1 cellular context compared by ENCODE assay signal in the genomic region with DNA sequence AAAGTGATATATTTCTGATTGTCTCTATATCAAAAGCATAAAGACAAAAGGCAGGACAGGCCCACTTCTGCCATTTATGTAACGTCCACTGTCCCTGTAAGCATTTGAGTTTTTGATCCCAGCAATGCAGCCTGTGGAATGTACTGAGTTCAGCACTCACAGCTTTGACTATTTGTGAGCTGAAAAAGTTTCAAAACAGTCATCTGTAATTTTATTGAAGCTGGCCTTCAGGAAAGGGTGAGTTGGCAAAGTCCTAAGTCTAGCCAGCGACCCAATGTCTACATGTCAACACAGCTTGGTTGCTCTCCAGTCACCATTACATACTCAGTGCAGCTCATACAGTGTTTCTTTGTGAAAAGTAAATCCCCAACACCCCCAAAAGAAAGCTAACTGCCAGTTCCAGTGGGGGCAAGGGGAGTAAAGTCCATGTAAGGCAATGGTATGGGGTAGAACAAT.
A peak's percentile ranks its signal among the peaks of the same experiment; 100 is the strongest.
TF ChIP-seq lines count a peak whose summit lies in the region.

No MANE protein-coding gene starts in this region.

TF ChIP-seq in HepG2, 621 proteins besides CTCF, POLR2A, EP300 and RAD21 (continued from another document and continues in another):
- no peak for TF ChIP-seq ETS1 (CRISPR knock-in tag; IDR thresholded peaks at IDR 0.05)
- TF ChIP-seq ZNF781 (CRISPR knock-in tag; IDR thresholded peaks at IDR 0.05; ENCODE audit: borderline replicate concordance, not compliant biosample characterization) = no peak
- no peak for TF ChIP-seq ZNF333 (CRISPR knock-in tag; IDR thresholded peaks at IDR 0.05; ENCODE audit: borderline replicate concordance)
- no peak for TF ChIP-seq ZNF329 (CRISPR knock-in tag; IDR thresholded peaks at IDR 0.05; ENCODE audit: low read depth)
- peak; percentile 61 for TF ChIP-seq IRF2 (CRISPR knock-in tag; IDR thresholded peaks at IDR 0.05)
- no peak for TF ChIP-seq REL (CRISPR knock-in tag; conservative IDR thresholded peaks at IDR 0.05)
- TF ChIP-seq PCBP2 (optimal IDR thresholded peaks at IDR 0.05; ENCODE audit: low read depth, low read length, poor library complexity, severe bottlenecking) = no peak
- no peak for TF ChIP-seq ZSCAN22 (CRISPR knock-in tag; IDR thresholded peaks at IDR 0.05)
- no peak for TF ChIP-seq ZNF205 (CRISPR knock-in tag; IDR thresholded peaks at IDR 0.05)
- TF ChIP-seq KDM1A (CRISPR knock-in tag; IDR thresholded peaks at IDR 0.05) = no peak
- TF ChIP-seq NCOA2 (CRISPR knock-in tag; IDR thresholded peaks at IDR 0.05) = peak; percentile 65
- TF ChIP-seq MAZ (IDR thresholded peaks at IDR 0.05; ENCODE audit: borderline replicate concordance, low read depth, low read length) = no peak
- no peak for TF ChIP-seq MAZ (CRISPR knock-in tag; IDR thresholded peaks at IDR 0.05; ENCODE audit: low read depth)
- TF ChIP-seq ZNF383 (CRISPR knock-in tag; IDR thresholded peaks at IDR 0.05; ENCODE audit: borderline replicate concordance) = no peak
- TF ChIP-seq KDM2A (CRISPR knock-in tag; IDR thresholded peaks at IDR 0.05; ENCODE audit: borderline replicate concordance, low read depth) = no peak
- TF ChIP-seq HCFC1 (IDR thresholded peaks at IDR 0.05; ENCODE audit: low read depth, low read length) = no peak
- peak; percentile 33 for TF ChIP-seq RBM22 (optimal IDR thresholded peaks at IDR 0.05; ENCODE audit: low read length)
- no peak for TF ChIP-seq MTF1 (CRISPR knock-in tag; IDR thresholded peaks at IDR 0.05)
- TF ChIP-seq POLR2G (IDR thresholded peaks at IDR 0.05; ENCODE audit: low read depth, low read length) = no peak
- peak; percentile 58; the same call in 1 of the 2 replicates for TF ChIP-seq ZFX (CRISPR knock-in tag; IDR thresholded peaks at IDR 0.05; ENCODE audit: low read depth)
- TF ChIP-seq PBX3 (CRISPR knock-in tag; IDR thresholded peaks at IDR 0.05; ENCODE audit: borderline replicate concordance) = no peak
- TF ChIP-seq, protein P1, sequence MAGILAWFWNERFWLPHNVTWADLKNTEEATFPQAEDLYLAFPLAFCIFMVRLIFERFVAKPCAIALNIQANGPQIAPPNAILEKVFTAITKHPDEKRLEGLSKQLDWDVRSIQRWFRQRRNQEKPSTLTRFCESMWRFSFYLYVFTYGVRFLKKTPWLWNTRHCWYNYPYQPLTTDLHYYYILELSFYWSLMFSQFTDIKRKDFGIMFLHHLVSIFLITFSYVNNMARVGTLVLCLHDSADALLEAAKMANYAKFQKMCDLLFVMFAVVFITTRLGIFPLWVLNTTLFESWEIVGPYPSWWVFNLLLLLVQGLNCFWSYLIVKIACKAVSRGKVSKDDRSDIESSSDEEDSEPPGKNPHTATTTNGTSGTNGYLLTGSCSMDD (CRISPR knock-in tag; IDR thresholded peaks at IDR 0.05) = no peak
- no peak for TF ChIP-seq ZNF468 (CRISPR knock-in tag; IDR thresholded peaks at IDR 0.05)
- no peak for TF ChIP-seq ZNF687 (CRISPR knock-in tag; IDR thresholded peaks at IDR 0.05)
- TF ChIP-seq ZSCAN20 (CRISPR knock-in tag; IDR thresholded peaks at IDR 0.05; ENCODE audit: borderline replicate concordance) = no peak
- no peak for TF ChIP-seq FOXJ3 (CRISPR knock-in tag; IDR thresholded peaks at IDR 0.05; ENCODE audit: borderline replicate concordance)
- TF ChIP-seq ZNF552 (CRISPR knock-in tag; IDR thresholded peaks at IDR 0.05; ENCODE audit: borderline replicate concordance) = no peak
- no peak for TF ChIP-seq ZNF782 (CRISPR knock-in tag; IDR thresholded peaks at IDR 0.05; ENCODE audit: borderline replicate concordance)
- no peak for TF ChIP-seq CHD2 (IDR thresholded peaks at IDR 0.05; ENCODE audit: low read depth, low read length)
- no peak for TF ChIP-seq RFX5 (IDR thresholded peaks at IDR 0.05; ENCODE audit: low read depth, low read length)
- no peak for TF ChIP-seq ZFP1 (CRISPR knock-in tag; IDR thresholded peaks at IDR 0.05)
- TF ChIP-seq NFATC3 (CRISPR knock-in tag; IDR thresholded peaks at IDR 0.05) = no peak
- no peak for TF ChIP-seq GRHL1 (CRISPR knock-in tag; conservative IDR thresholded peaks at IDR 0.05)
- TF ChIP-seq, protein P2, sequence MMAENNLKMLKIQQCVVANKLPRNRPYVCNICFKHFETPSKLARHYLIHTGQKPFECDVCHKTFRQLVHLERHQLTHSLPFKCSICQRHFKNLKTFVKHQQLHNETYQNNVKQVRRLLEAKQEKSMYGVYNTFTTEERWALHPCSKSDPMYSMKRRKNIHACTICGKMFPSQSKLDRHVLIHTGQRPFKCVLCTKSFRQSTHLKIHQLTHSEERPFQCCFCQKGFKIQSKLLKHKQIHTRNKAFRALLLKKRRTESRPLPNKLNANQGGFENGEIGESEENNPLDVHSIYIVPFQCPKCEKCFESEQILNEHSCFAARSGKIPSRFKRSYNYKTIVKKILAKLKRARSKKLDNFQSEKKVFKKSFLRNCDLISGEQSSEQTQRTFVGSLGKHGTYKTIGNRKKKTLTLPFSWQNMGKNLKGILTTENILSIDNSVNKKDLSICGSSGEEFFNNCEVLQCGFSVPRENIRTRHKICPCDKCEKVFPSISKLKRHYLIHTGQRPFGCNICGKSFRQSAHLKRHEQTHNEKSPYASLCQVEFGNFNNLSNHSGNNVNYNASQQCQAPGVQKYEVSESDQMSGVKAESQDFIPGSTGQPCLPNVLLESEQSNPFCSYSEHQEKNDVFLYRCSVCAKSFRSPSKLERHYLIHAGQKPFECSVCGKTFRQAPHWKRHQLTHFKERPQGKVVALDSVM (CRISPR knock-in tag; IDR thresholded peaks at IDR 0.05) = no peak
- TF ChIP-seq ZNF788 (CRISPR knock-in tag; IDR thresholded peaks at IDR 0.05; ENCODE audit: borderline replicate concordance) = no peak; the same call in 1 of the 2 replicates
- TF ChIP-seq HDAC2 (CRISPR knock-in tag; IDR thresholded peaks at IDR 0.05) = peak; percentile 60
- no peak for TF ChIP-seq ZNF264 (CRISPR knock-in tag; IDR thresholded peaks at IDR 0.05)
- TF ChIP-seq SRSF1 (optimal IDR thresholded peaks at IDR 0.05; ENCODE audit: low read depth, low read length) = no peak
- TF ChIP-seq ZNF766 (CRISPR knock-in tag; IDR thresholded peaks at IDR 0.05; ENCODE audit: borderline replicate concordance) = no peak
- TF ChIP-seq AFF4 (CRISPR knock-in tag; IDR thresholded peaks at IDR 0.05) = no peak
- TF ChIP-seq HNF4G (IDR thresholded peaks at IDR 0.05; ENCODE audit: borderline replicate concordance, low read depth, low read length) = peak; percentile 75
- TF ChIP-seq HNF4G (CRISPR knock-in tag; IDR thresholded peaks at IDR 0.05; ENCODE audit: borderline replicate concordance, low read depth) = peak; percentile 35; the same call in 1 of the 2 replicates
- TF ChIP-seq LRRFIP1 (CRISPR knock-in tag; conservative IDR thresholded peaks at IDR 0.05) = no peak
- peak; percentile 82 for TF ChIP-seq SALL1 (CRISPR knock-in tag; IDR thresholded peaks at IDR 0.05)
- TF ChIP-seq PTBP1 (IDR thresholded peaks at IDR 0.05; ENCODE audit: low read depth, low read length, poor library complexity, severe bottlenecking) = no peak
- no peak for TF ChIP-seq ZMYM2 (CRISPR knock-in tag; IDR thresholded peaks at IDR 0.05)
